ENCODE assay signal across 8 cellular contexts in genomic region chr12:62435337-62436163, GRCh38. TPM values are rescaled to one million over a fixed set of nuclear protein-coding genes. Genes with fewer than 3 reads are reported as not detected.
DNase-seq lines count a peak whose midpoint lies in the region; ATAC-seq lines count a peak whose summit lies in the region.

No MANE protein-coding gene starts in this region.

- no peaks in the 10 kb centered on the region for H3K36me3 ChIP-seq in esophagus (ENCODE audit: control insufficient read depth in 2 of 2, insufficient read depth in 2 of 2, low read length in 1 of 2)

- no peak overlapping the region for H3K27ac ChIP-seq in esophagus (ENCODE audit: low read depth in 2 of 2, low read length in 1 of 2)

- no peak overlapping the region for H3K27ac Mint-ChIP-seq in activated CD4-positive, alpha-beta memory T cell treated with anti-CD3 and anti-CD28 coated beads, Interleukin-2, amount 10 ng/mL, durations not matched to agents 7 days and 5 days
- H3K27ac Mint-ChIP-seq in stimulated activated naive CD8-positive, alpha-beta T cell treated with anti-CD3 and anti-CD28 coated beads, Interleukin-15, Interleukin-2, amounts not matched to agents 100 ng/mL and 50 ng/mL, for 24 hours = no peak overlapping the region

- POLR2A ChIA-PET in activated CD4-positive, alpha-beta memory T cell treated with anti-CD3 and anti-CD28 coated beads, Interleukin-2, amount 10 ng/mL, durations not matched to agents 7 days and 5 days (lab: Charles Lee) = interaction anchor here (0.7 to 3.0 kb wide), 5 partner anchors 18 to 176 kb away, joined by 3 to 14 read pairs (median 3); partner anchors contain the start of genes MON2 and USP15

- H3K27me3 ChIP-seq in esophagus (ENCODE audit: control insufficient read depth in 1 of 2, insufficient read depth in 2 of 2, low read length in 2 of 2) = no peaks in the 10 kb centered on the region

- peaks cover 0 to 3% of the 10 kb centered on the region in 2 donors for H3K4me1 ChIP-seq in esophagus (ENCODE audit: control insufficient read depth in 2 of 2, insufficient read depth in 2 of 2, low read length in 1 of 2)

- no peaks in the 10 kb centered on the region for H3K9me3 ChIP-seq in esophagus (ENCODE audit: control insufficient read depth in 2 of 2, insufficient read depth in 1 of 2, low read depth in 1 of 2, low read length in 1 of 2)

- peak overlapping the region; percentile 58 for H3K4me3 Mint-ChIP-seq in activated CD4-positive, alpha-beta memory T cell treated with anti-CD3 and anti-CD28 coated beads, Interleukin-2, amount 10 ng/mL, durations not matched to agents 7 days and 5 days
- peak overlapping the region; percentile 83 for H3K4me3 Mint-ChIP-seq in stimulated activated naive CD8-positive, alpha-beta T cell treated with anti-CD3 and anti-CD28 coated beads, Interleukin-15, Interleukin-2, amounts not matched to agents 100 ng/mL and 50 ng/mL, for 24 hours

- 1 to 3% methylated on average over 28 of the region's 28 CpGs for WGBS in esophagus, 2 donors

- peaks cover 20% of the 10 kb centered on the region for H3K4me1 Mint-ChIP-seq in activated CD4-positive, alpha-beta memory T cell treated with anti-CD3 and anti-CD28 coated beads, Interleukin-2, amount 10 ng/mL, durations not matched to agents 7 days and 5 days
- H3K4me1 Mint-ChIP-seq in stimulated activated naive CD8-positive, alpha-beta T cell treated with anti-CD3 and anti-CD28 coated beads, Interleukin-15, Interleukin-2, amounts not matched to agents 100 ng/mL and 50 ng/mL, for 24 hours (ENCODE audit: low read depth) = peaks cover 8% of the 10 kb centered on the region

- ATAC-seq in HG02840 (IDR thresholded peaks at IDR 0.05; ENCODE audit: low FRiP score, unreplicated experiment) = peak; percentile 65

- H3K27me3 Mint-ChIP-seq in activated CD4-positive, alpha-beta memory T cell treated with anti-CD3 and anti-CD28 coated beads, Interleukin-2, amount 10 ng/mL, durations not matched to agents 7 days and 5 days = peaks cover 44% of the 10 kb centered on the region
- peaks cover 41% of the 10 kb centered on the region for H3K27me3 Mint-ChIP-seq in stimulated activated naive CD8-positive, alpha-beta T cell treated with anti-CD3 and anti-CD28 coated beads, Interleukin-15, Interleukin-2, amounts not matched to agents 100 ng/mL and 50 ng/mL, for 24 hours

- DNase-seq in SIG-M5 treated with dmso at 0.1 percent for 504 hours (lab: John Stamatoyannopoulos, UW; ENCODE audit: unreplicated experiment) (peak; percentile 75), SIG-M5 (lab: John Stamatoyannopoulos, UW) (no peak), NCI-H2107 treated with DMSO at 0.1 percent for 48 hours (lab: John Stamatoyannopoulos, UW; ENCODE audit: unreplicated experiment) (peak; percentile 73), middle frontal gyrus (ENCODE audit: extremely low spot score, low spot score) (peak; percentile 22)
- DNase-seq in activated CD4-positive, alpha-beta memory T cell treated with anti-CD3 and anti-CD28 coated beads, Interleukin-2, amount 10 ng/mL, durations not matched to agents 7 days and 5 days = peak; percentile 42

- H3K36me3 Mint-ChIP-seq in activated CD4-positive, alpha-beta memory T cell treated with anti-CD3 and anti-CD28 coated beads, Interleukin-2, amount 10 ng/mL, durations not matched to agents 7 days and 5 days (ENCODE audit: low read depth) = no peaks in the 10 kb centered on the region
- no peaks in the 10 kb centered on the region for H3K36me3 Mint-ChIP-seq in stimulated activated naive CD8-positive, alpha-beta T cell treated with anti-CD3 and anti-CD28 coated beads, Interleukin-15, Interleukin-2, amounts not matched to agents 100 ng/mL and 50 ng/mL, for 24 hours (ENCODE audit: low read depth)

- CTCF ChIA-PET in activated CD4-positive, alpha-beta memory T cell treated with anti-CD3 and anti-CD28 coated beads, Interleukin-2, amount 10 ng/mL, durations not matched to agents 7 days and 5 days (lab: Charles Lee) = interaction anchor here (0.6 to 5.0 kb wide), 16 partner anchors 8 to 378 kb away, joined by 3 to 112 read pairs (median 3); partner anchors contain the start of gene USP15

- no peaks in the 10 kb centered on the region for H3K9me3 Mint-ChIP-seq in activated CD4-positive, alpha-beta memory T cell treated with anti-CD3 and anti-CD28 coated beads, Interleukin-2, amount 10 ng/mL, durations not matched to agents 7 days and 5 days
- H3K9me3 Mint-ChIP-seq in stimulated activated naive CD8-positive, alpha-beta T cell treated with anti-CD3 and anti-CD28 coated beads, Interleukin-15, Interleukin-2, amounts not matched to agents 100 ng/mL and 50 ng/mL, for 24 hours = no peaks in the 10 kb centered on the region

- peak overlapping the region; percentile 33 to 42 for H3K4me3 ChIP-seq in esophagus (ENCODE audit: low read depth in 1 of 2, low read length in 2 of 2)

RNA-seq across cellular contexts. Expression of gene MON2, which starts 31.1 kb away (rescaled TPM):
- total RNA-seq in activated CD4-positive, alpha-beta memory T cell treated with anti-CD3 and anti-CD28 coated beads, Interleukin-2, amount 10 ng/mL, durations not matched to agents 7 days and 5 days = 10 to 100 TPM; 42.0 to 45.0 TPM
- 10 to 100 TPM; 10.4 to 10.5 TPM for polyA plus RNA-seq in esophagus
